In genomic region chr6:120854583-120854982, GRCh38 we compare ENCODE assay signal across 11 cellular contexts.
"Had no signal": no experiment of that assay in that cellular context is flagged by ENCODE, and none has a peak within 500 bp of the region (broad histone marks: within the 10 kb centered on the region; RNA-seq: fewer than 3 reads in every experiment).

No MANE protein-coding gene starts in this region.

- H3K4me2 ChIP-seq: GM23338 had no signal

- FAIRE-seq: H1, H54 had no signal

- ATAC-seq: GM23338, HCT116 had no signal

- H3K4me1 ChIP-seq: HAP-1 had no signal

- H3K4me3 ChIP-seq: GM23248, GM23338, HAP-1 had no signal

- H3K9me3 ChIP-seq: HAP-1 had no signal

- H2AFZ ChIP-seq: GM23248, GM23338 had no signal

- H3K36me3 ChIP-seq: HAP-1 had no signal

- DNase-seq: GM23248, GOT3, H7, H9, HCEC 1CT, HFFc6 had no signal

- H3K27ac ChIP-seq: GM23248 had no signal

- H3K9ac ChIP-seq: GM23248 had no signal
